10 cellular contexts compared by ENCODE assay signal in the genomic region with DNA sequence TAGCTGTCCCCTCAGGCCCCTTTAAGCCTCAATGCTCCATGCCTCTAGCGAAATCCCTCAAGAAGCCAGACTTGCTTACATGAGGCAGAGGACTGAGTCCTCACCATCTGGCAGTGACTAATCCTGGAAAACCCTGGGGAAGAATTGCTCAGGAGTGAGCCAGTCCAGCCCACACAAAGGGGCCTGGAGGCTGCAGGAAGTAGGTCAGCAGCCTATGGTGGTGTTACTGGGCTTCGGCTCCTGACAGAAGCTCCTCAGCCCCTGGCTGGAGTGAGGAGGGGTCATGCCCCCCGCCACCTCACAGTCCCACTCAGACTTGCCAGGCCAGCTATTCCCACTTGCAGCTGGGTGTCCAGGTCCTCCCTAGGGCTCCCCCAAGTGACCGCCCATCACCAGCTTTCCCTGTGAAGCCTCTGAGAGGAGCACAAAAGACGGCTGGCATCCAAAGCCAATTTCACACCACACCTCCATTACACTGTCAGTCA.
DNase-seq lines count a peak whose midpoint lies in the region; ATAC-seq and TF ChIP-seq lines count a peak whose summit lies in the region.
"Had no signal": no experiment of that assay in that cellular context is flagged by ENCODE, and none has a peak within 500 bp of the region (broad histone marks: within the 10 kb centered on the region; RNA-seq: fewer than 3 reads in every experiment).

No MANE protein-coding gene starts in this region.

- H3K36me3 ChIP-seq in right atrium auricular region (no peaks in the 10 kb centered on the region), body of pancreas (replicated peaks in 1 of 2; ENCODE audit: insufficient read depth in 1 of 2, low read depth in 2 of 2) (no peaks in the 10 kb centered on the region)

- no peak overlapping the region for H2BK15ac ChIP-seq in H9 (ENCODE audit: low read depth, low read length)

- TF ChIP-seq CTCF in right atrium auricular region (IDR thresholded peaks at IDR 0.05) (no peak), body of pancreas (IDR thresholded peaks at IDR 0.05) (no peak), H9 (conservative IDR thresholded peaks at IDR 0.05) (no peak)

- no peak overlapping the region for H2AFZ ChIP-seq in H9 (ENCODE audit: low read length)

- H3K4me3 ChIP-seq in right atrium auricular region (no peak overlapping the region), body of pancreas (no peak overlapping the region)

- H4K20me1 ChIP-seq in H9 (ENCODE audit: control insufficient read depth, insufficient read depth, insufficient read length) = no peaks in the 10 kb centered on the region

- no peak overlapping the region for H3K4ac ChIP-seq in H9 (ENCODE audit: low read depth, low read length)

- DNase-seq in Right ventricle myocardium superior (peak; percentile 46), right atrium auricular region (ENCODE audit: low spot score) (no peak), body of pancreas (peak in 1 of 4 donors; percentile 28), islet precursor cell (peak; percentile 97), H9 (no peak), NCI-H2196 treated with DMSO at 0.1 percent for 48 hours (lab: John Stamatoyannopoulos, UW; ENCODE audit: unreplicated experiment) (no peak)
- DNase-seq: activated T-cell treated with anti-CD3 and anti-CD28 coated beads, Interleukin-2, amount 50 U/mL, for 72 hours; RPMI8226 had no signal

- peak overlapping the region in 1 of 2 donors; percentile 69 for H3K27ac ChIP-seq in right atrium auricular region
- H3K27ac ChIP-seq in body of pancreas = no peak overlapping the region
- no peak overlapping the region for H3K27ac ChIP-seq in H9 (ENCODE audit: insufficient read length, low read depth, low read length)

- peaks cover 7% of the 10 kb centered on the region; the same call in 1 of the 2 replicates for H3K27me3 Mint-ChIP-seq in H9 (ENCODE audit: low read depth)

- peaks cover 3 to 9% of the 10 kb centered on the region in 2 experiments; a peak in 4 of 5 replicates for H3K9me3 Mint-ChIP-seq in H9

- no peak overlapping the region for H2BK12ac ChIP-seq in H9 (ENCODE audit: insufficient read length, low read depth, low read length)

- H3K4me2 ChIP-seq in H9 (ENCODE audit: insufficient read depth, insufficient read length, low read length) = no peak overlapping the region

- no peak overlapping the region for H2BK20ac ChIP-seq in H9 (ENCODE audit: low read depth, low read length, poor library complexity, severe bottlenecking)

- H3T11ph ChIP-seq in H9 (ENCODE audit: low read length) = no peak overlapping the region

- H2BK120ac ChIP-seq in H9 (ENCODE audit: low read depth, low read length, poor library complexity, severe bottlenecking) = no peak overlapping the region

- no peak overlapping the region for H4K8ac ChIP-seq in H9 (replicated peaks; ENCODE audit: insufficient read length, low read depth, low read length)

- no peak overlapping the region for H3K56ac ChIP-seq in H9 (ENCODE audit: insufficient read length, low read depth, low read length)

- intact Hi-C loops in Right ventricle myocardium superior (cut with DNase I) (no loop called here), body of pancreas (cut with DNase I) (no loop called here)

- H2AK5ac ChIP-seq in H9 (ENCODE audit: insufficient read length, low read length) = no peak overlapping the region

- H3K23me2 ChIP-seq in H9 (ENCODE audit: insufficient read length, low read depth, low read length, poor library complexity, severe bottlenecking) = no peaks in the 10 kb centered on the region

- no peak overlapping the region for H2BK5ac ChIP-seq in H9 (ENCODE audit: insufficient read length, low read length)

- no peaks in the 10 kb centered on the region for H3K79me1 ChIP-seq in H9 (ENCODE audit: insufficient read depth, low read depth, low read length, poor library complexity, severe bottlenecking)

- 59 to 88% methylated on average over 3 to 5 of the region's 5 CpGs for WGBS in body of pancreas, 2 donors
- no CpG with 5 or more reads among the region's 5 CpGs for WGBS in H9 (ENCODE audit: extremely low coverage, insufficient read length, low lambda C conversion rate)

- no peak overlapping the region for H3K9ac ChIP-seq in H9 (ENCODE audit: extremely low read depth, insufficient read length, low read length)

- no peaks in the 10 kb centered on the region for H3K79me2 ChIP-seq in H9 (ENCODE audit: insufficient read depth, low read length)

- TF ChIP-seq POLR2A in body of pancreas (IDR thresholded peaks at IDR 0.05) = no peak

- no peak overlapping the region for H3K23ac ChIP-seq in H9 (ENCODE audit: insufficient read length, low read depth, low read length)

- no peak overlapping the region for H3K18ac ChIP-seq in H9 (ENCODE audit: insufficient read length, low read depth, low read length)

- no peak overlapping the region for H4K5ac ChIP-seq in H9 (ENCODE audit: insufficient read length, low read depth, low read length)

- H3K27ac Mint-ChIP-seq in H9 = no peak overlapping the region
- H3K27ac Mint-ChIP-seq: activated T-cell treated with anti-CD3 and anti-CD28 coated beads, Interleukin-2, amount 50 U/mL, for 72 hours had no signal

- H4K91ac ChIP-seq in H9 (ENCODE audit: insufficient read length, low read depth, low read length) = no peak overlapping the region

- ATAC-seq in Right ventricle myocardium superior (ENCODE audit: poor library complexity) (peak; percentile 85), body of pancreas (peak; percentile 48), GM21576 (IDR thresholded peaks at IDR 0.05; ENCODE audit: unreplicated experiment) (no peak), HG03196 (IDR thresholded peaks at IDR 0.05; ENCODE audit: unreplicated experiment) (no peak)
- ATAC-seq: activated T-cell treated with anti-CD3 and anti-CD28 coated beads, Interleukin-2, amount 50 U/mL, for 72 hours had no signal

- H3K27me3 ChIP-seq in right atrium auricular region (no peaks in the 10 kb centered on the region), body of pancreas (no peaks in the 10 kb centered on the region), H9 (ENCODE audit: insufficient read depth, low read length) (no peaks in the 10 kb centered on the region)

- 0 out of 7 replicates have a peak, but pooled peaks cover 0 to 2% (median 0%) of the 10 kb centered on the region in 3 experiments for H3K36me3 Mint-ChIP-seq in H9 (ENCODE audit: insufficient read depth in 1 of 3, low read depth in 3 of 3)

- no peak overlapping the region for H3K4me3 Mint-ChIP-seq in H9
- H3K4me3 Mint-ChIP-seq: activated T-cell treated with anti-CD3 and anti-CD28 coated beads, Interleukin-2, amount 50 U/mL, for 72 hours had no signal

- H3K4me1 ChIP-seq in right atrium auricular region = peaks cover 0 to 17% of the 10 kb centered on the region in 2 donors
- H3K4me1 ChIP-seq in body of pancreas = no peaks in the 10 kb centered on the region
- H3K4me1 ChIP-seq in H9 (ENCODE audit: insufficient read depth, low read length) = no peaks in the 10 kb centered on the region

- H3K4me1 Mint-ChIP-seq in H9 = peaks cover 7 to 8% of the 10 kb centered on the region in 2 experiments

- H3K14ac ChIP-seq in H9 (ENCODE audit: insufficient read depth, low read length) = no peak overlapping the region; the same call in 1 of the 2 replicates

- peaks cover 0 to 6% of the 10 kb centered on the region in 2 donors for H3K9me3 ChIP-seq in right atrium auricular region
- no peaks in the 10 kb centered on the region for H3K9me3 ChIP-seq in body of pancreas
- no peaks in the 10 kb centered on the region for H3K9me3 ChIP-seq in H9 (ENCODE audit: control insufficient read depth, low read depth, low read length)

Comparison
In these comparisons a context has a peak if more than half of its experiments do, and no peak if none do; other contexts are left out.
1. DNase-seq: peak in Right ventricle myocardium superior (single experiment) and islet precursor cell (single experiment); none in right atrium auricular region (single experiment), H9 (single experiment) and NCI-H2196 treated with DMSO at 0.1 percent for 48 hours (single experiment).
2. ATAC-seq: peak in Right ventricle myocardium superior (single experiment) and body of pancreas (single experiment); none in GM21576 (single experiment) and HG03196 (single experiment).